9 cellular contexts compared by ENCODE assay signal in genomic region chr6:11392778-11393507, GRCh38.
DNase-seq lines count a peak whose midpoint lies in the region; ATAC-seq, FAIRE-seq and TF ChIP-seq lines count a peak whose summit lies in the region.
"Had no signal": no experiment of that assay in that cellular context is flagged by ENCODE, and none has a peak within 500 bp of the region (broad histone marks: within the 10 kb centered on the region; RNA-seq: fewer than 3 reads in every experiment).

No MANE protein-coding gene starts in this region.

- ATAC-seq in stimulated activated naive CD8-positive, alpha-beta T cell treated with anti-CD3 and anti-CD28 coated beads, Interleukin-15, amount 100 ng/mL, for 72 hours = no peak
- ATAC-seq in HG02870 (IDR thresholded peaks at IDR 0.05; ENCODE audit: unreplicated experiment) = no peak
- no peak for ATAC-seq in activated CD8-positive, alpha-beta T cell treated with anti-CD3 and anti-CD28 coated beads for 36 hours
- ATAC-seq in HG02938 (IDR thresholded peaks at IDR 0.05; ENCODE audit: unreplicated experiment) = no peak

- no peak for TF ChIP-seq POLR2A in endothelial cell of umbilical vein (IDR thresholded peaks at IDR 0.05; ENCODE audit: low read depth, low read length)

- CTCF ChIA-PET in endothelial cell of umbilical vein (lab: Charles Lee) = interaction anchor here (1.1 to 1.3 kb wide), 2 partner anchors 14 to 152 kb away, joined by 3 to 4 read pairs; no protein-coding TSS in a partner anchor
- CTCF ChIA-PET in activated CD8-positive, alpha-beta T cell treated with anti-CD3 and anti-CD28 coated beads for 36 hours (lab: Charles Lee) = interaction anchor here (1.3 to 1.4 kb wide), 4 partner anchors 13 to 221 kb away, joined by 3 to 6 read pairs (median 4); no protein-coding TSS in a partner anchor

- no peaks in the 10 kb centered on the region for H3K9me1 ChIP-seq in endothelial cell of umbilical vein (replicated peaks; ENCODE audit: control insufficient read depth, extremely low read depth, insufficient read depth, low read length)

- H3K4me2 ChIP-seq in endothelial cell of umbilical vein (ENCODE audit: insufficient read depth, low read length) = no peak overlapping the region
- no peak overlapping the region for H3K4me2 ChIP-seq in neural progenitor cell

- no peak overlapping the region for H3K9ac ChIP-seq in endothelial cell of umbilical vein (replicated peaks; ENCODE audit: extremely low read depth, insufficient read depth, low read length)
- H3K9ac ChIP-seq in neural progenitor cell = no peak overlapping the region

- no peak for TF ChIP-seq CTCF in endothelial cell of umbilical vein (IDR thresholded peaks at IDR 0.05; ENCODE audit: extremely low read depth in 1 of 2, insufficient read depth in 1 of 2, low read depth in 1 of 2, low read length in 2 of 2)
- TF ChIP-seq CTCF in neural progenitor cell (IDR thresholded peaks at IDR 0.05) = no peak
- no peak for TF ChIP-seq CTCF in activated CD8-positive, alpha-beta T cell treated with anti-CD3 and anti-CD28 coated beads for 36 hours (IDR thresholded peaks at IDR 0.05)

- peak; percentile 54 for DNase-seq in Caki2 (ENCODE audit: low read depth)
- peak; percentile 18 for DNase-seq in NCI-H2227 treated with DMSO at 0.1 percent for 48 hours (lab: John Stamatoyannopoulos, UW)
- DNase-seq in endothelial cell of umbilical vein (ENCODE audit: low read depth, low spot score) = peak; percentile 43
- no peak for DNase-seq in neural progenitor cell (ENCODE audit: low spot score)
- no peak for DNase-seq in stimulated activated naive CD8-positive, alpha-beta T cell treated with anti-CD3 and anti-CD28 coated beads, Interleukin-15, amount 100 ng/mL, for 72 hours
- DNase-seq in activated CD8-positive, alpha-beta T cell treated with anti-CD3 and anti-CD28 coated beads for 36 hours = no peak

- H3K27ac ChIP-seq in endothelial cell of umbilical vein (ENCODE audit: insufficient read depth, low read depth, low read length) (no peak overlapping the region), neural progenitor cell (no peak overlapping the region)

- peaks cover 28% of the 10 kb centered on the region for H3K4me1 ChIP-seq in endothelial cell of umbilical vein (ENCODE audit: control insufficient read depth, extremely low read depth, insufficient read depth, low read length)
- H3K4me1 ChIP-seq in neural progenitor cell = peaks cover 13% of the 10 kb centered on the region

- H3K36me3 Mint-ChIP-seq in neural progenitor cell = no peaks in the 10 kb centered on the region
- no peaks in the 10 kb centered on the region for H3K36me3 Mint-ChIP-seq in activated CD8-positive, alpha-beta T cell treated with anti-CD3 and anti-CD28 coated beads for 36 hours (ENCODE audit: low read depth)

- intact Hi-C loops in endothelial cell of umbilical vein (cut with micrococcal nuclease) = no loop called here
- intact Hi-C loops in activated CD8-positive, alpha-beta T cell treated with anti-CD3 and anti-CD28 coated beads for 36 hours (cut with micrococcal nuclease) = no loop called here

- no TSS peak for BruUV-seq in endothelial cell of umbilical vein (replicated peaks; lab: Mats Ljungman, UMichigan)

- H3K27me3 ChIP-seq in endothelial cell of umbilical vein (ENCODE audit: control insufficient read depth in 2 of 2, insufficient read depth in 2 of 2, low read length in 2 of 2) (peaks cover 0 to 2% of the 10 kb centered on the region in 2 experiments), neural progenitor cell (no peaks in the 10 kb centered on the region)

- no peaks in the 10 kb centered on the region for H3K36me3 ChIP-seq in endothelial cell of umbilical vein (ENCODE audit: control insufficient read depth in 2 of 2, extremely low read depth in 1 of 2, insufficient read depth in 2 of 2, low read length in 2 of 2)
- H3K36me3 ChIP-seq in neural progenitor cell = no peaks in the 10 kb centered on the region

- H3F3A ChIP-seq in neural progenitor cell (ENCODE audit: low read depth) = no peaks in the 10 kb centered on the region

- dilution Hi-C loops in endothelial cell of umbilical vein (cut with MboI; ENCODE audit: extremely low pct_ligation_motif_present, low sequenced_read_pairs) = no loop called here

- no peaks in the 10 kb centered on the region for H3K9me3 ChIP-seq in endothelial cell of umbilical vein (replicated peaks; ENCODE audit: control insufficient read depth, insufficient read depth, low read length)
- H3K9me3 ChIP-seq in neural progenitor cell (ENCODE audit: low read depth) = no peaks in the 10 kb centered on the region

- peaks cover 2% of the 10 kb centered on the region for H3K9me3 Mint-ChIP-seq in neural progenitor cell
- peaks cover 5 to 13% of the 10 kb centered on the region in 2 donors for H3K9me3 Mint-ChIP-seq in stimulated activated naive CD8-positive, alpha-beta T cell treated with anti-CD3 and anti-CD28 coated beads, Interleukin-15, amount 100 ng/mL, for 72 hours
- H3K9me3 Mint-ChIP-seq in activated CD8-positive, alpha-beta T cell treated with anti-CD3 and anti-CD28 coated beads for 36 hours = peaks cover 1% of the 10 kb centered on the region

- POLR2A ChIA-PET in endothelial cell of umbilical vein (lab: Charles Lee) = no interaction called here
- POLR2A ChIA-PET in activated CD8-positive, alpha-beta T cell treated with anti-CD3 and anti-CD28 coated beads for 36 hours (lab: Charles Lee) = interaction anchor here (1.0 kb wide), 1 partner anchor 226 kb away, joined by 3 read pairs; no protein-coding TSS in a partner anchor

- H3K79me2 ChIP-seq in endothelial cell of umbilical vein (ENCODE audit: control insufficient read depth, insufficient read depth, low read length) = no peaks in the 10 kb centered on the region
- H3K79me2 ChIP-seq in neural progenitor cell (ENCODE audit: low read depth) = no peaks in the 10 kb centered on the region

- H3K4me3 Mint-ChIP-seq in neural progenitor cell = no peak overlapping the region
- no peak overlapping the region for H3K4me3 Mint-ChIP-seq in stimulated activated naive CD8-positive, alpha-beta T cell treated with anti-CD3 and anti-CD28 coated beads, Interleukin-15, amount 100 ng/mL, for 72 hours
- no peak overlapping the region for H3K4me3 Mint-ChIP-seq in activated CD8-positive, alpha-beta T cell treated with anti-CD3 and anti-CD28 coated beads for 36 hours

- no peak overlapping the region for H3K27ac Mint-ChIP-seq in neural progenitor cell
- no peak overlapping the region for H3K27ac Mint-ChIP-seq in stimulated activated naive CD8-positive, alpha-beta T cell treated with anti-CD3 and anti-CD28 coated beads, Interleukin-15, amount 100 ng/mL, for 72 hours
- H3K27ac Mint-ChIP-seq in activated CD8-positive, alpha-beta T cell treated with anti-CD3 and anti-CD28 coated beads for 36 hours = no peak overlapping the region

- in situ Hi-C loops in Caki2 (cut with HindIII; ENCODE audit: low pct_unique_long_range_greater_than_20kb, low sequenced_read_pairs) = no loop called here

- peaks cover 17% of the 10 kb centered on the region for H3K4me1 Mint-ChIP-seq in neural progenitor cell
- H3K4me1 Mint-ChIP-seq in stimulated activated naive CD8-positive, alpha-beta T cell treated with anti-CD3 and anti-CD28 coated beads, Interleukin-15, amount 100 ng/mL, for 72 hours = peaks cover 6% of the 10 kb centered on the region
- peaks cover 2% of the 10 kb centered on the region for H3K4me1 Mint-ChIP-seq in activated CD8-positive, alpha-beta T cell treated with anti-CD3 and anti-CD28 coated beads for 36 hours (ENCODE audit: low read depth)

- H2AFZ ChIP-seq in endothelial cell of umbilical vein (ENCODE audit: low read depth, low read length) = no peak overlapping the region
- H2AFZ ChIP-seq in neural progenitor cell (replicated peaks) = peak overlapping the region; percentile 30

- H3K27me3 Mint-ChIP-seq in neural progenitor cell (ENCODE audit: insufficient read depth, low read depth) = peaks cover 3% of the 10 kb centered on the region
- no peaks in the 10 kb centered on the region for H3K27me3 Mint-ChIP-seq in stimulated activated naive CD8-positive, alpha-beta T cell treated with anti-CD3 and anti-CD28 coated beads, Interleukin-15, amount 100 ng/mL, for 72 hours
- peaks cover 5% of the 10 kb centered on the region for H3K27me3 Mint-ChIP-seq in activated CD8-positive, alpha-beta T cell treated with anti-CD3 and anti-CD28 coated beads for 36 hours

- FAIRE-seq in endothelial cell of umbilical vein (lab: Jason Lieb, UNC) = peak; percentile 28
- FAIRE-seq: G401.6 had no signal

- H4K20me1 ChIP-seq in endothelial cell of umbilical vein (replicated peaks; ENCODE audit: control insufficient read depth, extremely low read depth, insufficient read depth, low read length) (no peaks in the 10 kb centered on the region), neural progenitor cell (ENCODE audit: low read depth) (no peaks in the 10 kb centered on the region)

- H3K4me3 ChIP-seq in endothelial cell of umbilical vein (replicated peaks in 1 of 3; ENCODE audit: insufficient read depth in 1 of 3, low read depth in 1 of 3, low read length in 3 of 3) = no peak overlapping the region
- H3K4me3 ChIP-seq in neural progenitor cell = no peak overlapping the region

TF ChIP-seq in endothelial cell of umbilical vein, 7 proteins besides CTCF, POLR2A, EP300 and RAD21:
- TF ChIP-seq MYC (IDR thresholded peaks at IDR 0.05; ENCODE audit: low read depth, low read length) (no peak), JUN (IDR thresholded peaks at IDR 0.05; ENCODE audit: borderline replicate concordance, insufficient read depth, insufficient read length, low read depth) (no peak), MAX (IDR thresholded peaks at IDR 0.05; ENCODE audit: insufficient read depth, insufficient read length) (no peak), EZH2 (IDR thresholded peaks at IDR 0.05; ENCODE audit: borderline replicate concordance, low read depth, low read length, severe bottlenecking) (no peak)

Comparison
In these comparisons a context has a peak if more than half of its experiments do, and no peak if none do; other contexts are left out.
1. DNase-seq: peak in Caki2 (single experiment), NCI-H2227 treated with DMSO at 0.1 percent for 48 hours (single experiment) and endothelial cell of umbilical vein (single experiment); none in neural progenitor cell (single experiment), stimulated activated naive CD8-positive, alpha-beta T cell treated with anti-CD3 and anti-CD28 coated beads, Interleukin-15, amount 100 ng/mL, for 72 hours (0 of 2) and activated CD8-positive, alpha-beta T cell treated with anti-CD3 and anti-CD28 coated beads for 36 hours (single experiment).